In genomic region chr16:340370-341091, GRCh38 we compare ENCODE assay signal across 1 cellular context.
A peak's percentile ranks its signal among the peaks of the same experiment; 100 is the strongest.
TF ChIP-seq lines count a peak whose summit lies in the region.

No MANE protein-coding gene starts in this region.

TF ChIP-seq in HepG2, 621 proteins besides CTCF, POLR2A, EP300 and RAD21 (continued from another document):
- TF ChIP-seq ZNF503 (CRISPR knock-in tag; IDR thresholded peaks at IDR 0.05) (no peak), HOXA3 (CRISPR knock-in tag; IDR thresholded peaks at IDR 0.05) (peak; percentile 26; the same call in 1 of the 2 replicates), GMEB1 (CRISPR knock-in tag; IDR thresholded peaks at IDR 0.05; ENCODE audit: borderline replicate concordance) (no peak), MED1 (CRISPR knock-in tag; IDR thresholded peaks at IDR 0.05) (peak; percentile 80), RXRA (CRISPR knock-in tag; IDR thresholded peaks at IDR 0.05) (0 out of 2 replicates have a peak, but pooled peaks have one; percentile 37)
